8 cellular contexts compared by ENCODE assay signal in genomic region chr5:179345429-179346321, GRCh38. TPM values are rescaled to one million over a fixed set of nuclear protein-coding genes. Genes with fewer than 3 reads are reported as not detected.
DNase-seq lines count a peak whose midpoint lies in the region; FAIRE-seq and TF ChIP-seq lines count a peak whose summit lies in the region.

Gene ADAMTS2 (minus strand): TSS chr5:179345461. CDS start chr5:179345328, 133 bp downstream.

- peak within 1 kb of the TSS; percentile 81 for H4K8ac ChIP-seq in mesenchymal stem cell (ENCODE audit: low read length)

- H3K4ac ChIP-seq in mesenchymal stem cell (ENCODE audit: low read depth in 1 of 2, low read length in 2 of 2) = peak within 1 kb of the TSS; percentile 34 to 98

- H3K18ac ChIP-seq in mesenchymal stem cell (ENCODE audit: low read depth in 1 of 2, low read length in 2 of 2) = peak within 1 kb of the TSS; percentile 71 to 94

- DNase-seq in DMS 273 treated with DMSO at 0.1 percent for 48 hours (lab: John Stamatoyannopoulos, UW) (peak; percentile 11), NCI-H748 treated with DMSO at 0.1 percent for 48 hours (lab: John Stamatoyannopoulos, UW) (peak; percentile 21), mesenchymal stem cell (peak; percentile 74), thyroid gland (peak in 1 of 2 donors; percentile 18), glomerular visceral epithelial cell (ENCODE audit: extremely low spot score) (no peak), H54 (ENCODE audit: insufficient read length, low spot score) (no peak), NCI-H510A (lab: John Stamatoyannopoulos, UW) (no peak)

- no peak for TF ChIP-seq CTCF in thyroid gland (IDR thresholded peaks at IDR 0.05)

- H3K9ac ChIP-seq in mesenchymal stem cell (ENCODE audit: low read length) = peak within 1 kb of the TSS; percentile 91

- peak within 1 kb of the TSS; percentile 32 for H2AFZ ChIP-seq in mesenchymal stem cell (ENCODE audit: low read depth, low read length)

- H2BK120ac ChIP-seq in mesenchymal stem cell (ENCODE audit: low read depth, low read length) = peak within 1 kb of the TSS; percentile 52

- peak within 1 kb of the TSS; percentile 18 to 60 for H2BK12ac ChIP-seq in mesenchymal stem cell (ENCODE audit: low read length in 2 of 2)

- H3K4me2 ChIP-seq in mesenchymal stem cell (ENCODE audit: low read length, poor library complexity, severe bottlenecking) = peak within 1 kb of the TSS; percentile 86

- peak within 1 kb of the TSS; percentile 59 for H4K91ac ChIP-seq in mesenchymal stem cell (ENCODE audit: low read length)

- 4 to 5% methylated on average over 67 of the region's 67 CpGs for WGBS in ectodermal cell, 2 experiments
- WGBS in mesenchymal stem cell = 17% methylated on average over 36 of the region's 67 CpGs
- WGBS in thyroid gland, 2 donors = 24 to 62% methylated on average over 8 to 17 of the region's 67 CpGs

- H2AK5ac ChIP-seq in mesenchymal stem cell (ENCODE audit: low read length, severe bottlenecking) = no peak within 1 kb of the TSS

- H2BK15ac ChIP-seq in mesenchymal stem cell (ENCODE audit: low read depth, poor library complexity, severe bottlenecking) = peak within 1 kb of the TSS; percentile 91

- H3K9me3 ChIP-seq in ectodermal cell (ENCODE audit: control insufficient read depth, low read length) (no peaks in the 10 kb centered on the region), mesenchymal stem cell (ENCODE audit: control insufficient read depth, low read length) (no peaks in the 10 kb centered on the region), thyroid gland (no peaks in the 10 kb centered on the region)

- no peaks in the 10 kb centered on the region for H3K79me1 ChIP-seq in mesenchymal stem cell (replicated peaks; ENCODE audit: low read length, poor library complexity, severe bottlenecking)

- peak within 1 kb of the TSS; percentile 6 to 44 for H3K14ac ChIP-seq in mesenchymal stem cell (ENCODE audit: low read length in 2 of 2)

- H3K36me3 ChIP-seq in ectodermal cell (ENCODE audit: control insufficient read depth, insufficient read depth, low read length) (no peaks in the 10 kb centered on the region), mesenchymal stem cell (ENCODE audit: control insufficient read depth in 1 of 2, insufficient read depth in 2 of 2, low read depth in 1 of 2, low read length in 2 of 2) (peaks cover 0 to 2% of the 10 kb centered on the region in 2 experiments), thyroid gland (no peaks in the 10 kb centered on the region)

- H3K23ac ChIP-seq in mesenchymal stem cell (ENCODE audit: low read length in 2 of 2) = peak within 1 kb of the TSS in 1 of 2 experiments; percentile 10

- intact Hi-C loops in thyroid gland (cut with DNase I) = no loop called here

- H3K4me3 ChIP-seq in ectodermal cell (ENCODE audit: insufficient read depth, low read depth, low read length) (peak within 1 kb of the TSS; percentile 46), mesenchymal stem cell (ENCODE audit: insufficient read depth in 1 of 2, low read depth in 1 of 2, low read length in 2 of 2) (peak within 1 kb of the TSS; percentile 54 to 90), thyroid gland (replicated peaks in 1 of 3) (peak within 1 kb of the TSS in 1 of 3 donors; percentile 34)

- no peak within 1 kb of the TSS for H2BK5ac ChIP-seq in mesenchymal stem cell (ENCODE audit: low read depth, low read length, poor library complexity, severe bottlenecking)

- H3K27ac ChIP-seq in ectodermal cell (ENCODE audit: insufficient read depth, low read depth, low read length, poor library complexity, severe bottlenecking) = no peak within 1 kb of the TSS
- no peak within 1 kb of the TSS for H3K27ac ChIP-seq in mesenchymal stem cell (ENCODE audit: low read length, poor library complexity, severe bottlenecking)
- H3K27ac ChIP-seq in thyroid gland = peak within 1 kb of the TSS in 2 of 3 donors; percentile 36 to 46

- peaks cover 67% of the 10 kb centered on the region for H3K27me3 ChIP-seq in ectodermal cell (ENCODE audit: control insufficient read depth, insufficient read depth, low read length, poor library complexity, severe bottlenecking)
- H3K27me3 ChIP-seq in mesenchymal stem cell (ENCODE audit: control insufficient read depth in 1 of 2, insufficient read depth in 1 of 2, low read length in 2 of 2) = peaks cover 13 to 52% of the 10 kb centered on the region in 2 experiments
- H3K27me3 ChIP-seq in thyroid gland = no peaks in the 10 kb centered on the region

- no peak for FAIRE-seq in H54 (lab: Jason Lieb, UNC)

- H3K4me1 ChIP-seq in ectodermal cell (ENCODE audit: control insufficient read depth, insufficient read depth, low read length) = peaks cover 16% of the 10 kb centered on the region
- H3K4me1 ChIP-seq in mesenchymal stem cell (ENCODE audit: control insufficient read depth, insufficient read depth, low read depth, low read length) = peaks cover 17% of the 10 kb centered on the region
- peaks cover 8 to 13% of the 10 kb centered on the region in 2 donors for H3K4me1 ChIP-seq in thyroid gland

- TF ChIP-seq POLR2A in thyroid gland (IDR thresholded peaks at IDR 0.05) = no peak
- no peak for TF ChIP-seq POLR2A in H54 (IDR thresholded peaks at IDR 0.05; ENCODE audit: low read depth, low read length)

RNA-seq across cellular contexts. Expression of gene ADAMTS2, which starts in this region (rescaled TPM):
- polyA plus RNA-seq in ectodermal cell (2013, experiment 1 of 4) = 4.5 TPM
- polyA plus RNA-seq in ectodermal cell (2013, experiment 2 of 4) = 5.3 TPM
- polyA plus RNA-seq in ectodermal cell (2013, experiment 3 of 4) = 7.9 TPM
- 6.4 TPM for polyA plus RNA-seq in ectodermal cell (2013, experiment 4 of 4)
- 46.7 TPM for polyA plus RNA-seq in mesenchymal stem cell (2013, experiment 1 of 2)
- polyA plus RNA-seq in mesenchymal stem cell (2013, experiment 2 of 2) = 45.4 TPM
- 10 to 100 TPM in 1 of 4 donors, 1 to 10 TPM in 3; 3.5 to 16.2 (median 7.3) TPM for total RNA-seq in thyroid gland

Comparison
In these comparisons a context has a peak if more than half of its experiments do, and no peak if none do; other contexts are left out.
1. DNase-seq: peak in DMS 273 treated with DMSO at 0.1 percent for 48 hours (single experiment), NCI-H748 treated with DMSO at 0.1 percent for 48 hours (single experiment) and mesenchymal stem cell (single experiment); none in glomerular visceral epithelial cell (single experiment), H54 (single experiment) and NCI-H510A (single experiment).
2. H3K27ac ChIP-seq: peak in thyroid gland (2 of 3); none in ectodermal cell (single experiment) and mesenchymal stem cell (single experiment).